10 cellular contexts compared by ENCODE assay signal in genomic region chr3:59566481-59566975, GRCh38.
DNase-seq lines count a peak whose midpoint lies in the region; ATAC-seq and TF ChIP-seq lines count a peak whose summit lies in the region.
"Had no signal": no experiment of that assay in that cellular context is flagged by ENCODE, and none has a peak within 500 bp of the region (broad histone marks: within the 10 kb centered on the region; RNA-seq: fewer than 3 reads in every experiment).

No MANE protein-coding gene starts in this region.

- no peaks in the 10 kb centered on the region for H3K27me3 ChIP-seq in ascending aorta

- H3K36me3 ChIP-seq in ascending aorta: no peaks in the 10 kb centered on the region
- H3K36me3 ChIP-seq: lower lobe of right lung had no signal

- H3K4me1 ChIP-seq in ascending aorta: no peaks in the 10 kb centered on the region
- H3K4me1 ChIP-seq: Caco-2, lower lobe of right lung had no signal

- no peak overlapping the region for H3K27ac ChIP-seq in ascending aorta
- H3K27ac ChIP-seq: lower lobe of right lung had no signal

- peak; percentile 9 for DNase-seq in ACHN
- no peak for DNase-seq in SW480 (ENCODE audit: low spot score)
- DNase-seq in NCI-H1930 (lab: John Stamatoyannopoulos, UW): no peak
- no peak for DNase-seq in ascending aorta (ENCODE audit: low spot score in 2 of 2)
- DNase-seq in NCI-H1092 treated with DMSO at 0.1 percent for 48 hours (lab: John Stamatoyannopoulos, UW): no peak
- DNase-seq: Caco-2, lower lobe of right lung had no signal

- no peak for TF ChIP-seq CTCF in ascending aorta (IDR thresholded peaks at IDR 0.05)

- intact Hi-C loops in ascending aorta (cut with DNase I): no loop called here

- H3K4me3 ChIP-seq in ascending aorta: no peak overlapping the region
- H3K4me3 ChIP-seq: lower lobe of right lung had no signal

- in situ Hi-C loops in ACHN (cut with HindIII; ENCODE audit: low pct_ligation_motif_present, low pct_unique_long_range_greater_than_20kb, low sequenced_read_pairs): no loop called here

- ATAC-seq in GM18858 (IDR thresholded peaks at IDR 0.05; ENCODE audit: unreplicated experiment) (peak; percentile 98), HG02588 (IDR thresholded peaks at IDR 0.05; ENCODE audit: unreplicated experiment) (peak; percentile 98), HG03565 (IDR thresholded peaks at IDR 0.05; ENCODE audit: unreplicated experiment) (peak; percentile 96)
- ATAC-seq: lower lobe of right lung had no signal

- no peaks in the 10 kb centered on the region for H3K9me3 ChIP-seq in ascending aorta
- H3K9me3 ChIP-seq: Caco-2, lower lobe of right lung had no signal
